Comparison of ENCODE assay signal across 8 cellular contexts in genomic region chr9:133683494-133684460, GRCh38. TPM values are rescaled to one million over a fixed set of nuclear protein-coding genes. Genes with fewer than 3 reads are reported as not detected.
A peak's percentile ranks its signal among the peaks of the same experiment; 100 is the strongest.
DNase-seq lines count a peak whose midpoint lies in the region; ATAC-seq and TF ChIP-seq lines count a peak whose summit lies in the region.

No MANE protein-coding gene starts in this region.

- DNase-seq in T-helper 1 cell (peak; percentile 52 to 78 (median 63)), left lobe of liver (ENCODE audit: low spot score) (no peak), NCI-H187 (lab: John Stamatoyannopoulos, UW) (no peak), omental fat pad (ENCODE audit: low spot score) (no peak), GOT3 (lab: John Stamatoyannopoulos, UW) (no peak), PC-3 (no peak)
- DNase-seq in activated naive CD4-positive, alpha-beta T cell treated with anti-CD3 and anti-CD28 coated beads, Interleukin-2, amount 50 U/mL, for 72 hours (ENCODE audit: low spot score in 2 of 2) = peak; percentile 52 to 67
- no peak for DNase-seq in stimulated activated naive B cell treated with anti-CD40 and anti-IgM and Interleukin-4, amounts not matched to agents 10 μg/mL and 1 μg/mL and 100 μg/mL, for 72 hours

- no peak overlapping the region for H3K4me2 ChIP-seq in PC-3 (ENCODE audit: low read length)

- no peaks in the 10 kb centered on the region for H4K20me1 ChIP-seq in PC-3 (ENCODE audit: low read length)

- peaks cover 3 to 10% of the 10 kb centered on the region in 2 donors for H3K4me1 Mint-ChIP-seq in stimulated activated naive B cell treated with anti-CD40 and anti-IgM and Interleukin-4, amounts not matched to agents 10 μg/mL and 1 μg/mL and 100 μg/mL, for 72 hours

- H3K4me3 ChIP-seq in PC-3 (ENCODE audit: low read length) = no peak overlapping the region

- no peak overlapping the region for H3K4me3 Mint-ChIP-seq in stimulated activated naive B cell treated with anti-CD40 and anti-IgM and Interleukin-4, amounts not matched to agents 10 μg/mL and 1 μg/mL and 100 μg/mL, for 72 hours

- CTCF ChIA-PET in PC-3 (lab: Charles Lee) = no interaction called here

- POLR2A ChIA-PET in PC-3 (lab: Charles Lee; ENCODE audit: unreplicated experiment) = no interaction called here

- H2AFZ ChIP-seq in PC-3 (ENCODE audit: low read length) = no peak overlapping the region

- no peak overlapping the region for H3K27ac ChIP-seq in PC-3 (ENCODE audit: low read length)

- H3K9me2 ChIP-seq in PC-3 (replicated peaks; ENCODE audit: low read length) = no peaks in the 10 kb centered on the region

- peak overlapping the region; percentile 90 to 96 for H3K27ac Mint-ChIP-seq in activated naive CD4-positive, alpha-beta T cell treated with anti-CD3 and anti-CD28 coated beads, Interleukin-2, amount 50 U/mL, for 72 hours
- no peak overlapping the region for H3K27ac Mint-ChIP-seq in stimulated activated naive B cell treated with anti-CD40 and anti-IgM and Interleukin-4, amounts not matched to agents 10 μg/mL and 1 μg/mL and 100 μg/mL, for 72 hours

- no peaks in the 10 kb centered on the region for H3K4me1 ChIP-seq in PC-3 (ENCODE audit: insufficient read depth, low read length)

- no peaks in the 10 kb centered on the region for H3K27me3 ChIP-seq in PC-3 (ENCODE audit: low read length)

- H3K9me3 Mint-ChIP-seq in activated naive CD4-positive, alpha-beta T cell treated with anti-CD3 and anti-CD28 coated beads, Interleukin-2, amount 50 U/mL, for 72 hours = no peaks in the 10 kb centered on the region
- no peaks in the 10 kb centered on the region for H3K9me3 Mint-ChIP-seq in stimulated activated naive B cell treated with anti-CD40 and anti-IgM and Interleukin-4, amounts not matched to agents 10 μg/mL and 1 μg/mL and 100 μg/mL, for 72 hours

- H3K36me3 ChIP-seq in PC-3 (ENCODE audit: low read depth, low read length) = no peaks in the 10 kb centered on the region

- no TSS peak for BruUV-seq in PC-3 (replicated peaks; lab: Mats Ljungman, UMichigan)

- H3K27me3 Mint-ChIP-seq in stimulated activated naive B cell treated with anti-CD40 and anti-IgM and Interleukin-4, amounts not matched to agents 10 μg/mL and 1 μg/mL and 100 μg/mL, for 72 hours = no peaks in the 10 kb centered on the region

- H3K36me3 Mint-ChIP-seq in activated naive CD4-positive, alpha-beta T cell treated with anti-CD3 and anti-CD28 coated beads, Interleukin-2, amount 50 U/mL, for 72 hours = no peaks in the 10 kb centered on the region
- H3K36me3 Mint-ChIP-seq in stimulated activated naive B cell treated with anti-CD40 and anti-IgM and Interleukin-4, amounts not matched to agents 10 μg/mL and 1 μg/mL and 100 μg/mL, for 72 hours = no peaks in the 10 kb centered on the region

- intact Hi-C loops in PC-3 (cut with micrococcal nuclease) = no loop called here

- H3K9me3 ChIP-seq in PC-3 (ENCODE audit: low read length) = no peaks in the 10 kb centered on the region

- TF ChIP-seq CTCF in omental fat pad (IDR thresholded peaks at IDR 0.05) = no peak
- TF ChIP-seq CTCF in PC-3 (conservative IDR thresholded peaks at IDR 0.05; ENCODE audit: low read depth, low read length) = no peak

- no peak overlapping the region for H3K9ac ChIP-seq in PC-3 (ENCODE audit: low read length)

- ATAC-seq in activated naive CD4-positive, alpha-beta T cell treated with anti-CD3 and anti-CD28 coated beads, Interleukin-2, amount 50 U/mL, for 72 hours = peak; percentile 80 to 87
- peak; percentile 24 for ATAC-seq in left lobe of liver
- peak; percentile 39 to 63 for ATAC-seq in stimulated activated naive B cell treated with anti-CD40 and anti-IgM and Interleukin-4, amounts not matched to agents 10 μg/mL and 1 μg/mL and 100 μg/mL, for 72 hours (replicated peaks)
- ATAC-seq in omental fat pad (ENCODE audit: low FRiP score) = no peak
- no peak for ATAC-seq in PC-3

- no peaks in the 10 kb centered on the region for H3K79me2 ChIP-seq in PC-3 (ENCODE audit: low read length)

- H3F3A ChIP-seq in PC-3 (ENCODE audit: low read length, unreplicated experiment) = no peaks in the 10 kb centered on the region

RNA-seq across cellular contexts. Expression of gene DBH, which starts 47.6 kb away (rescaled TPM):
- not detected for total RNA-seq in activated naive CD4-positive, alpha-beta T cell treated with anti-CD3 and anti-CD28 coated beads, Interleukin-2, amount 50 U/mL, for 72 hours
- 16.7 TPM for total RNA-seq in left lobe of liver
- total RNA-seq in omental fat pad = under 1 TPM in 1 of 4 donors, not detected in 3; 0.19 TPM
- not detected in 2 replicates for total RNA-seq in PC-3 (2014; rRNA removed)

RNA-seq across cellular contexts. Expression of gene SARDH, which starts 54.4 kb away (rescaled TPM):
- total RNA-seq in activated naive CD4-positive, alpha-beta T cell treated with anti-CD3 and anti-CD28 coated beads, Interleukin-2, amount 50 U/mL, for 72 hours = 1 to 10 TPM; 3.5 to 7.5 TPM
- total RNA-seq in left lobe of liver (208 TPM), omental fat pad (1 to 10 TPM in 3 of 4 donors, under 1 TPM in 1; 0.56 to 6.9 (median 1.8) TPM), PC-3 (2014; rRNA removed) (2.5 and 3.4 TPM in 2 replicates)

Comparison
In these comparisons a context has a peak if more than half of its experiments do, and no peak if none do; other contexts are left out.
1. DNase-seq: peak in T-helper 1 cell (5 of 5) and activated naive CD4-positive, alpha-beta T cell treated with anti-CD3 and anti-CD28 coated beads, Interleukin-2, amount 50 U/mL, for 72 hours (2 of 2); none in left lobe of liver (single experiment), stimulated activated naive B cell treated with anti-CD40 and anti-IgM and Interleukin-4, amounts not matched to agents 10 μg/mL and 1 μg/mL and 100 μg/mL, for 72 hours (single experiment), NCI-H187 (0 of 2), omental fat pad (single experiment), GOT3 (single experiment) and PC-3 (single experiment).
2. ATAC-seq: peak in activated naive CD4-positive, alpha-beta T cell treated with anti-CD3 and anti-CD28 coated beads, Interleukin-2, amount 50 U/mL, for 72 hours (2 of 2), left lobe of liver (single experiment) and stimulated activated naive B cell treated with anti-CD40 and anti-IgM and Interleukin-4, amounts not matched to agents 10 μg/mL and 1 μg/mL and 100 μg/mL, for 72 hours (2 of 2); none in omental fat pad (single experiment) and PC-3 (single experiment).
3. RNA of gene DBH, which starts 47.6 kb away (total RNA-seq): 16.7 TPM in left lobe of liver (single experiment); not detected in activated naive CD4-positive, alpha-beta T cell treated with anti-CD3 and anti-CD28 coated beads, Interleukin-2, amount 50 U/mL, for 72 hours, 0.19 TPM in omental fat pad and not detected in PC-3; every median in the first group is over 10 times any median in the second.
4. RNA of gene SARDH, which starts 54.4 kb away (total RNA-seq): 208 TPM in left lobe of liver (single experiment); 3.5 to 7.5 TPM in activated naive CD4-positive, alpha-beta T cell treated with anti-CD3 and anti-CD28 coated beads, Interleukin-2, amount 50 U/mL, for 72 hours, 2.5 to 3.4 TPM in PC-3 and 0.56 to 6.9 TPM in omental fat pad; every median in the first group is over 10 times any median in the second.